In the genomic region with DNA sequence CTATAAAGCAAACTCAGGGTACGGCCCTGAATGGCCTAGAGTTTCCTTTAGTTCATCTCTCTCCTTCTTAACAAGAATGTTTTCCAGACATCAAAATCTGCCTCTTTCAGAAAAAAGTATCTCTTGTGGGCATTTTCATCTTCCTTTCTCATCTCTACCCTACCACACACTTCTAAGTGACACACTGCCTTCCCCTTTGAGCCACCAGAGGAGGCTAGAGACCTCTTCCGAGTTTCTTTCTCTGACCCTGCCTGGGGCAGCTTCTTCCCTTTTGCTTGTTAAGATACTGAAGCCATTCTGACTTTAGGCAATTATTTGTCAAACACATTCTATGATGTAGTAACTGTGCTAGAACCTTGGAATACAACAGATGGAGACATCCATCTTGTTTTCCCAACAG, we compare ENCODE assay signal across 8 cellular contexts. TPM values are rescaled to one million over a fixed set of nuclear protein-coding genes. Genes with fewer than 3 reads are reported as not detected.
DNase-seq lines count a peak whose midpoint lies in the region; ATAC-seq and TF ChIP-seq lines count a peak whose summit lies in the region.

No MANE protein-coding gene starts in this region.

- H3K9me3 Mint-ChIP-seq in activated T-cell treated with anti-CD3 and anti-CD28 coated beads, Interleukin-2, amount 50 U/mL, for 72 hours = no peaks in the 10 kb centered on the region
- H3K9me3 Mint-ChIP-seq in activated T-cell treated with anti-CD3 and anti-CD28 coated beads, Interleukin-2, amount 50 U/mL, for 24 hours = no peaks in the 10 kb centered on the region

- H3K27ac Mint-ChIP-seq in activated T-cell treated with anti-CD3 and anti-CD28 coated beads, Interleukin-2, amount 50 U/mL, for 72 hours = no peak overlapping the region
- no peak overlapping the region for H3K27ac Mint-ChIP-seq in activated T-cell treated with anti-CD3 and anti-CD28 coated beads, Interleukin-2, amount 50 U/mL, for 24 hours

- intact Hi-C loops in stomach (cut with DNase I; ENCODE audit: low total_unique reads) = loop anchor here (10.0 kb wide), 2 partner anchors 90 to 180 kb away; no protein-coding TSS in a partner anchor

- no peaks in the 10 kb centered on the region for H3K36me3 Mint-ChIP-seq in activated T-cell treated with anti-CD3 and anti-CD28 coated beads, Interleukin-2, amount 50 U/mL, for 72 hours (ENCODE audit: insufficient read depth in 2 of 2)
- H3K36me3 Mint-ChIP-seq in activated T-cell treated with anti-CD3 and anti-CD28 coated beads, Interleukin-2, amount 50 U/mL, for 24 hours (ENCODE audit: low read depth) = no peaks in the 10 kb centered on the region

- no peak overlapping the region for H3K4me3 ChIP-seq in Peyer's patch
- H3K4me3 ChIP-seq in epithelial cell of proximal tubule (ENCODE audit: low read depth, low read length) = no peak overlapping the region
- no peak overlapping the region for H3K4me3 ChIP-seq in stomach
- H3K4me3 ChIP-seq in coronary artery = no peak overlapping the region

- ATAC-seq in activated T-cell treated with anti-CD3 and anti-CD28 coated beads, Interleukin-2, amount 50 U/mL, for 72 hours (replicated peaks in 1 of 2) = peak; percentile 76 to 83

- TF ChIP-seq EP300 in stomach (IDR thresholded peaks at IDR 0.05) = no peak

- DNase-seq in activated T-cell treated with anti-CD3 and anti-CD28 coated beads, Interleukin-2, amount 50 U/mL, for 72 hours = peak; percentile 26 to 42
- no peak for DNase-seq in activated T-cell treated with anti-CD3 and anti-CD28 coated beads, Interleukin-2, amount 50 U/mL, for 24 hours
- DNase-seq in Peyer's patch (no peak), epithelial cell of proximal tubule (ENCODE audit: low read depth) (no peak), stomach (peak; percentile 37), DMS153 (lab: John Stamatoyannopoulos, UW) (no peak), NCI-H2171 treated with DMSO at 0.1 percent for 48 hours (lab: John Stamatoyannopoulos, UW) (no peak), coronary artery (ENCODE audit: low spot score) (no peak)

- H3K27me3 Mint-ChIP-seq in activated T-cell treated with anti-CD3 and anti-CD28 coated beads, Interleukin-2, amount 50 U/mL, for 72 hours (ENCODE audit: low read depth) = peaks cover 80% of the 10 kb centered on the region
- H3K27me3 Mint-ChIP-seq in activated T-cell treated with anti-CD3 and anti-CD28 coated beads, Interleukin-2, amount 50 U/mL, for 24 hours = peaks cover 72% of the 10 kb centered on the region

- H3K27me3 ChIP-seq in Peyer's patch = no peaks in the 10 kb centered on the region
- peaks cover 0 to 36% (median 0%) of the 10 kb centered on the region in 3 donors for H3K27me3 ChIP-seq in stomach

- no peak overlapping the region for H3K4me3 Mint-ChIP-seq in activated T-cell treated with anti-CD3 and anti-CD28 coated beads, Interleukin-2, amount 50 U/mL, for 72 hours
- H3K4me3 Mint-ChIP-seq in activated T-cell treated with anti-CD3 and anti-CD28 coated beads, Interleukin-2, amount 50 U/mL, for 24 hours = no peak overlapping the region

- 35 to 48% (median 42%) methylated on average over 2 of the region's 2 CpGs for WGBS in stomach, 5 donors

- H3K36me3 ChIP-seq in Peyer's patch (no peaks in the 10 kb centered on the region), stomach (no peaks in the 10 kb centered on the region)

- H3K9me3 ChIP-seq in Peyer's patch (no peaks in the 10 kb centered on the region), stomach (no peaks in the 10 kb centered on the region)

- TF ChIP-seq POLR2A in Peyer's patch (IDR thresholded peaks at IDR 0.05) (no peak), stomach (IDR thresholded peaks at IDR 0.05) (no peak)

- TF ChIP-seq CTCF in Peyer's patch (IDR thresholded peaks at IDR 0.05) (peak in 4 of 6 experiments; percentile 37 to 67 (median 62)), epithelial cell of proximal tubule (conservative IDR thresholded peaks at IDR 0.05; ENCODE audit: low read depth, low read length) (peak; percentile 75), stomach (IDR thresholded peaks at IDR 0.05) (peak in 5 of 7 experiments; percentile 26 to 64 (median 53)), coronary artery (IDR thresholded peaks at IDR 0.05) (no peak)

- H3K27ac ChIP-seq in Peyer's patch = no peak overlapping the region
- H3K27ac ChIP-seq in stomach = no peak overlapping the region
- no peak overlapping the region for H3K27ac ChIP-seq in coronary artery

- H3K4me1 Mint-ChIP-seq in activated T-cell treated with anti-CD3 and anti-CD28 coated beads, Interleukin-2, amount 50 U/mL, for 72 hours (ENCODE audit: low read depth) = no peaks in the 10 kb centered on the region
- H3K4me1 Mint-ChIP-seq in activated T-cell treated with anti-CD3 and anti-CD28 coated beads, Interleukin-2, amount 50 U/mL, for 24 hours (ENCODE audit: low read depth) = no peaks in the 10 kb centered on the region

- no peaks in the 10 kb centered on the region for H3K4me1 ChIP-seq in Peyer's patch
- H3K4me1 ChIP-seq in stomach = no peaks in the 10 kb centered on the region

RNA-seq across cellular contexts. Expression of a gene that starts 8.7 kb away (rescaled TPM):
- under 1 TPM; 0.19 to 0.23 TPM for total RNA-seq in activated T-cell treated with anti-CD3 and anti-CD28 coated beads, Interleukin-2, amount 50 U/mL, for 72 hours
- under 1 TPM in 3 of 4 donors, not detected in 1; 0.18 to 0.85 (median 0.27) TPM for total RNA-seq in Peyer's patch
- not detected in 2 replicates for total RNA-seq in epithelial cell of proximal tubule
- 10 to 100 TPM in 1 of 5 donors, 1 to 10 TPM in 3, not detected in 1; 1.3 to 30.8 (median 1.6) TPM for total RNA-seq in stomach
- under 1 TPM in 2 of 3 donors, not detected in 1; 0.13 to 0.19 TPM for polyA plus RNA-seq in stomach

Comparison
In these comparisons a context has a peak if more than half of its experiments do, and no peak if none do; other contexts are left out.
1. DNase-seq: peak in activated T-cell treated with anti-CD3 and anti-CD28 coated beads, Interleukin-2, amount 50 U/mL, for 72 hours (2 of 2) and stomach (single experiment); none in activated T-cell treated with anti-CD3 and anti-CD28 coated beads, Interleukin-2, amount 50 U/mL, for 24 hours (single experiment), Peyer's patch (0 of 3), epithelial cell of proximal tubule (single experiment), DMS153 (single experiment), NCI-H2171 treated with DMSO at 0.1 percent for 48 hours (single experiment) and coronary artery (single experiment).